8 cellular contexts compared by ENCODE assay signal in genomic region chr17:6639651-6640535, GRCh38. TPM values are rescaled to one million over a fixed set of nuclear protein-coding genes. Genes with fewer than 3 reads are reported as not detected.
DNase-seq lines count a peak whose midpoint lies in the region; ATAC-seq, FAIRE-seq and TF ChIP-seq lines count a peak whose summit lies in the region.

No MANE protein-coding gene starts in this region.

- no CpG with 5 or more reads among the region's 66 CpGs for WGBS in trophoblast cell (ENCODE audit: extremely low coverage, insufficient coverage, insufficient read length)

- no peak overlapping the region for H2BK12ac ChIP-seq in trophoblast cell (ENCODE audit: low read length)

- H3K23ac ChIP-seq in trophoblast cell (ENCODE audit: low read length): no peak overlapping the region

- peak overlapping the region; percentile 69 for H3K4me2 ChIP-seq in trophoblast cell (ENCODE audit: low read length)

- ATAC-seq in GM21717 (IDR thresholded peaks at IDR 0.05; ENCODE audit: unreplicated experiment): no peak

- peak overlapping the region; percentile 94 for H4K91ac ChIP-seq in trophoblast cell (ENCODE audit: low read depth, low read length)

- peak overlapping the region; percentile 87 for H4K12ac ChIP-seq in trophoblast cell (ENCODE audit: low read depth, low read length)

- peak; percentile 71 for FAIRE-seq in GM19239 (lab: Jason Lieb, UNC)

- peak overlapping the region; percentile 94 for H2AFZ ChIP-seq in trophoblast cell (ENCODE audit: insufficient read depth, low read length, poor library complexity)

- H3K4ac ChIP-seq in trophoblast cell (ENCODE audit: low read depth, low read length): peak overlapping the region; percentile 88

- peak overlapping the region; percentile 99 for H4K8ac ChIP-seq in trophoblast cell (ENCODE audit: low read depth, low read length)

- H3K27ac ChIP-seq in cardiac muscle cell (peak overlapping the region; percentile 78), trophoblast cell (ENCODE audit: low read depth, low read length) (no peak overlapping the region)

- TF ChIP-seq CTCF in cardiac muscle cell (IDR thresholded peaks at IDR 0.05; ENCODE audit: low read depth, low read length): no peak

- peak overlapping the region; percentile 49 for H2AK5ac ChIP-seq in trophoblast cell (ENCODE audit: low read length)

- H3K9me3 ChIP-seq in MG63 (no peaks in the 10 kb centered on the region), cardiac muscle cell (ENCODE audit: low read depth) (no peaks in the 10 kb centered on the region), trophoblast cell (ENCODE audit: insufficient read depth, low read depth, low read length) (no peaks in the 10 kb centered on the region)

- no peak overlapping the region for H2BK5ac ChIP-seq in trophoblast cell (ENCODE audit: low read depth, low read length, poor library complexity)

- peak overlapping the region; percentile 93 for H3K14ac ChIP-seq in trophoblast cell (ENCODE audit: low read length)

- peak overlapping the region; percentile 25 for H2BK120ac ChIP-seq in trophoblast cell (ENCODE audit: insufficient read depth, low read length, poor library complexity)

- peaks cover 12% of the 10 kb centered on the region for H3K79me1 ChIP-seq in trophoblast cell (ENCODE audit: low read length)

- H3K79me2 ChIP-seq in trophoblast cell (ENCODE audit: control insufficient read depth, insufficient read depth, low read length, poor library complexity): peaks cover 9% of the 10 kb centered on the region

- H3K18ac ChIP-seq in trophoblast cell (ENCODE audit: low read length): peak overlapping the region; percentile 93

- H3K9ac ChIP-seq in trophoblast cell (ENCODE audit: low read length): peak overlapping the region; percentile 50

- H3K27me3 ChIP-seq in MG63 (no peaks in the 10 kb centered on the region), cardiac muscle cell (no peaks in the 10 kb centered on the region), trophoblast cell (ENCODE audit: insufficient read depth, low read length) (no peaks in the 10 kb centered on the region)

- DNase-seq in AG08396 (ENCODE audit: low spot score) (peak; percentile 67), GM19239 (ENCODE audit: insufficient read length, low spot score) (no peak), MG63 (peak; percentile 25), cardiac muscle cell (ENCODE audit: low read depth in 1 of 2, low spot score in 1 of 2) (peak; percentile 59 to 66), trophoblast cell (peak; percentile 38 to 61), NCI-H526 treated with DMSO at 0.1 percent for 48 hours (lab: John Stamatoyannopoulos, UW) (no peak)
- peak; percentile 46 for DNase-seq in activated naive CD4-positive, alpha-beta T cell treated with anti-CD3 and anti-CD28 coated beads, Interleukin-2, amount 50 U/mL, for 16 hours

- peaks cover 5% of the 10 kb centered on the region for H3K4me1 ChIP-seq in cardiac muscle cell (ENCODE audit: low read depth)
- peaks cover 9 to 10% of the 10 kb centered on the region in 2 experiments for H3K4me1 ChIP-seq in trophoblast cell (ENCODE audit: control insufficient read depth in 1 of 2, insufficient read depth in 2 of 2, low read length in 2 of 2)

- H3K36me3 ChIP-seq in MG63: peaks cover 21% of the 10 kb centered on the region
- H3K36me3 ChIP-seq in cardiac muscle cell: peaks cover 13% of the 10 kb centered on the region
- H3K36me3 ChIP-seq in trophoblast cell (ENCODE audit: control insufficient read depth in 1 of 2, insufficient read depth in 2 of 2, low read length in 2 of 2): peaks cover 3 to 6% of the 10 kb centered on the region in 2 experiments

- H3K4me3 ChIP-seq in MG63: peak overlapping the region; percentile 63
- peak overlapping the region; percentile 53 for H3K4me3 ChIP-seq in cardiac muscle cell
- H3K4me3 ChIP-seq in trophoblast cell (ENCODE audit: low read depth, low read length): peak overlapping the region; percentile 78

RNA-seq across cellular contexts. Expression of gene KIAA0753, which starts 0.6 kb away (rescaled TPM):
- total RNA-seq in MG63 (2014; rRNA removed; shearing (Covaris generic); ENCODE audit: low replicate concordance): 5.7 and 8.0 TPM in 2 replicates
- total RNA-seq in cardiac muscle cell: 11.3 and 13.5 TPM in 2 replicates
- polyA plus RNA-seq in cardiac muscle cell: 6.9 and 9.2 TPM in 2 replicates
- polyA plus RNA-seq in trophoblast cell (2013): 9.5 and 9.8 TPM in 2 replicates

RNA-seq across cellular contexts. Expression of gene TXNDC17, which starts 1.0 kb away (rescaled TPM):
- total RNA-seq in MG63 (2014; rRNA removed; shearing (Covaris generic); ENCODE audit: low replicate concordance): 54.8 and 127 TPM in 2 replicates
- total RNA-seq in cardiac muscle cell: 128 and 270 TPM in 2 replicates
- polyA plus RNA-seq in cardiac muscle cell: 279 and 467 TPM in 2 replicates
- 125 and 128 TPM in 2 replicates for polyA plus RNA-seq in trophoblast cell (2013)

RNA-seq across cellular contexts. Expression of gene MED31, which starts 11.5 kb away (rescaled TPM):
- total RNA-seq in MG63 (2014; rRNA removed; shearing (Covaris generic); ENCODE audit: low replicate concordance): 7.7 and 10.6 TPM in 2 replicates
- 7.1 and 15.7 TPM in 2 replicates for total RNA-seq in cardiac muscle cell
- 44.1 and 72.6 TPM in 2 replicates for polyA plus RNA-seq in cardiac muscle cell
- polyA plus RNA-seq in trophoblast cell (2013): 54.0 and 59.8 TPM in 2 replicates

RNA-seq across cellular contexts. Expression of gene C17orf100, which starts 11.7 kb away (rescaled TPM):
- total RNA-seq in MG63 (2014; rRNA removed; shearing (Covaris generic); ENCODE audit: low replicate concordance): 1.9 and 2.9 TPM in 2 replicates
- total RNA-seq in cardiac muscle cell: 2.4 and 3.7 TPM in 2 replicates
- polyA plus RNA-seq in cardiac muscle cell: 7.1 and 8.2 TPM in 2 replicates
- polyA plus RNA-seq in trophoblast cell (2013): 2.0 and 2.1 TPM in 2 replicates

Comparison
In these comparisons a context has a peak if more than half of its experiments do, and no peak if none do; other contexts are left out.
1. DNase-seq: peak in AG08396 (single experiment), MG63 (single experiment), activated naive CD4-positive, alpha-beta T cell treated with anti-CD3 and anti-CD28 coated beads, Interleukin-2, amount 50 U/mL, for 16 hours (single experiment), cardiac muscle cell (2 of 2) and trophoblast cell (2 of 2); none in GM19239 (single experiment) and NCI-H526 treated with DMSO at 0.1 percent for 48 hours (single experiment).
2. Peak in every context shown above with its lines, with median percentiles within 50 percentile points of each other: H3K4me3 ChIP-seq.